ENCODE assay signal across 21 cellular contexts in genomic region chr5:140023611-140024191, GRCh38. TPM values are rescaled to one million over a fixed set of nuclear protein-coding genes. Genes with fewer than 3 reads are reported as not detected.
DNase-seq lines count a peak whose midpoint lies in the region; ATAC-seq and TF ChIP-seq lines count a peak whose summit lies in the region.
"Had no signal": no experiment of that assay in that cellular context is flagged by ENCODE, and none has a peak within 500 bp of the region (broad histone marks: within the 10 kb centered on the region; RNA-seq: fewer than 3 reads in every experiment).

No MANE protein-coding gene starts in this region.

- POLR2A ChIA-PET in naive thymus-derived CD8-positive, alpha-beta T cell (lab: Charles Lee): no interaction called here

- H3K27ac ChIP-seq in endodermal cell (ENCODE audit: low read depth, low read length): no peak overlapping the region
- H3K27ac ChIP-seq: BLaER1 treated with 17β-estradiol and CSF1 and Interleukin-3, amounts not matched to agents 10 nM and 100 nM; GM23248; SJCRH30 had no signal

- H3K4me1 Mint-ChIP-seq in endodermal cell: peaks cover 21% of the 10 kb centered on the region
- peaks cover 0 to 2% (median 0%) of the 10 kb centered on the region in 4 donors for H3K4me1 Mint-ChIP-seq in naive thymus-derived CD8-positive, alpha-beta T cell
- H3K4me1 Mint-ChIP-seq: CD4-positive, alpha-beta memory T cell had no signal

- peak overlapping the region; percentile 8 for H3K4me3 Mint-ChIP-seq in endodermal cell
- H3K4me3 Mint-ChIP-seq in naive thymus-derived CD8-positive, alpha-beta T cell: no peak overlapping the region
- H3K4me3 Mint-ChIP-seq: CD4-positive, alpha-beta memory T cell had no signal

- no peak overlapping the region for H3K9ac ChIP-seq in endodermal cell (ENCODE audit: extremely low read depth, low read length, poor library complexity, severe bottlenecking)
- H3K9ac ChIP-seq: BLaER1 treated with 17β-estradiol and CSF1 and Interleukin-3, amounts not matched to agents 10 nM and 100 nM; GM23248 had no signal

- peaks cover 22% of the 10 kb centered on the region for H3K27me3 Mint-ChIP-seq in endodermal cell (ENCODE audit: insufficient read depth)
- peaks cover 15 to 31% (median 25%) of the 10 kb centered on the region in 5 donors for H3K27me3 Mint-ChIP-seq in naive thymus-derived CD8-positive, alpha-beta T cell

- H3K4me3 ChIP-seq in endodermal cell (ENCODE audit: low read length): no peak overlapping the region
- H3K4me3 ChIP-seq: BLaER1 treated with 17β-estradiol and CSF1 and Interleukin-3, amounts not matched to agents 10 nM and 100 nM; GM23248; HAP-1; SJCRH30 had no signal

- peaks cover 4% of the 10 kb centered on the region for H3K9me3 Mint-ChIP-seq in endodermal cell
- no peaks in the 10 kb centered on the region for H3K9me3 Mint-ChIP-seq in naive thymus-derived CD8-positive, alpha-beta T cell
- H3K9me3 Mint-ChIP-seq: CD4-positive, alpha-beta memory T cell had no signal

- peaks cover 34% of the 10 kb centered on the region for H3K4me1 ChIP-seq in endodermal cell (ENCODE audit: control insufficient read depth, insufficient read depth, low read length)
- H3K4me1 ChIP-seq: BLaER1 treated with 17β-estradiol and CSF1 and Interleukin-3, amounts not matched to agents 10 nM and 100 nM; HAP-1; SJCRH30 had no signal

- ATAC-seq in naive thymus-derived CD8-positive, alpha-beta T cell: no peak

- no peaks in the 10 kb centered on the region for H3K36me3 Mint-ChIP-seq in endodermal cell (ENCODE audit: low read depth)
- H3K36me3 Mint-ChIP-seq in naive thymus-derived CD8-positive, alpha-beta T cell: peaks cover 0 to 4% (median 0%) of the 10 kb centered on the region in 3 donors
- H3K36me3 Mint-ChIP-seq: CD4-positive, alpha-beta memory T cell had no signal

- H3K36me3 ChIP-seq in endodermal cell (ENCODE audit: control insufficient read depth, insufficient read depth, low read length): no peaks in the 10 kb centered on the region
- H3K36me3 ChIP-seq: BLaER1 treated with 17β-estradiol and CSF1 and Interleukin-3, amounts not matched to agents 10 nM and 100 nM; HAP-1; SJCRH30 had no signal

- no peaks in the 10 kb centered on the region for H3K9me3 ChIP-seq in endodermal cell (ENCODE audit: control insufficient read depth, low read length)
- H3K9me3 ChIP-seq: BLaER1 treated with 17β-estradiol and CSF1 and Interleukin-3, amounts not matched to agents 10 nM and 100 nM; Caco-2; HAP-1; SJCRH30 had no signal

- no peak overlapping the region for H3K27ac Mint-ChIP-seq in endodermal cell
- H3K27ac Mint-ChIP-seq in naive thymus-derived CD8-positive, alpha-beta T cell: no peak overlapping the region
- H3K27ac Mint-ChIP-seq: CD4-positive, alpha-beta memory T cell had no signal

- DNase-seq in DMS 273 (lab: John Stamatoyannopoulos, UW; ENCODE audit: unreplicated experiment): peak; percentile 95
- peak; percentile 61 for DNase-seq in NCI-H1694 treated with DMSO at 0.1 percent for 48 hours (lab: John Stamatoyannopoulos, UW)
- peak; percentile 93 for DNase-seq in NCI-H82 treated with DMSO at 0.1 percent for 48 hours (lab: John Stamatoyannopoulos, UW; ENCODE audit: unreplicated experiment)
- DNase-seq in endodermal cell: no peak
- DNase-seq in naive thymus-derived CD8-positive, alpha-beta T cell: no peak
- DNase-seq in DMS79 (lab: John Stamatoyannopoulos, UW): no peak
- DNase-seq in NCI-H1105 (lab: John Stamatoyannopoulos, UW): no peak
- DNase-seq: 8988T; CD4-positive, alpha-beta memory T cell; GM23248; IMR-90; NCI-H1105 treated with DMSO at 0.1 percent for 48 hours; NCI-H2107; NCI-H510A; NCI-H774; OCI-M1; SJCRH30; T-helper 1 cell had no signal

- H3K27me3 ChIP-seq in endodermal cell (ENCODE audit: control insufficient read depth, insufficient read depth, low read length, poor library complexity, severe bottlenecking): peaks cover 53% of the 10 kb centered on the region
- H3K27me3 ChIP-seq: BLaER1 treated with 17β-estradiol and CSF1 and Interleukin-3, amounts not matched to agents 10 nM and 100 nM; SJCRH30 had no signal

- no peak for TF ChIP-seq CTCF in endodermal cell (conservative IDR thresholded peaks at IDR 0.05)

- 66 to 92% methylated on average over 3 to 6 of the region's 6 CpGs for WGBS in endodermal cell (ENCODE audit: insufficient coverage in 1 of 2, insufficient read length in 1 of 2), 2 experiments

RNA-seq across cellular contexts. Expression of gene NRG2, which starts 19.4 kb away (rescaled TPM):
- total RNA-seq in endodermal cell: 10 to 100 TPM; 10.8 to 12.5 TPM
- polyA plus RNA-seq in endodermal cell (2013, experiment 1 of 2): 1.6 TPM
- polyA plus RNA-seq in endodermal cell (2013, experiment 2 of 2): 1.1 TPM
- under 1 TPM; 0.26 to 0.47 TPM for total RNA-seq in naive thymus-derived CD8-positive, alpha-beta T cell
- polyA plus RNA-seq in naive thymus-derived CD8-positive, alpha-beta T cell: under 1 TPM; 0.04 to 0.25 (median 0.09) TPM
- total RNA-seq: GM23248 had no signal
- polyA plus RNA-seq: IMR-90 had no signal

Comparison
In these comparisons a context has a peak if more than half of its experiments do, and no peak if none do; other contexts are left out.
1. DNase-seq: peak in DMS 273 (single experiment), NCI-H1694 treated with DMSO at 0.1 percent for 48 hours (single experiment) and NCI-H82 treated with DMSO at 0.1 percent for 48 hours (single experiment); none in endodermal cell (single experiment), naive thymus-derived CD8-positive, alpha-beta T cell (0 of 10), DMS79 (single experiment) and NCI-H1105 (single experiment).
2. RNA of gene NRG2, which starts 19.4 kb away (total RNA-seq): 10.8 to 12.5 TPM in endodermal cell; 0.26 to 0.47 TPM in naive thymus-derived CD8-positive, alpha-beta T cell; every median in the first group is over 4 times any median in the second.